In genomic region chr5:122845253-122846050, GRCh38 we compare ENCODE assay signal across 8 cellular contexts. TPM values are rescaled to one million over a fixed set of nuclear protein-coding genes. Genes with fewer than 3 reads are reported as not detected.
DNase-seq lines count a peak whose midpoint lies in the region; ATAC-seq and TF ChIP-seq lines count a peak whose summit lies in the region.

SNX24 (plus strand) TSS chr5:122845613; CDS start chr5:122845634, 21 bp downstream.

- DNase-seq in NCI-H524 (lab: John Stamatoyannopoulos, UW) (peak; percentile 45 to 58), NCI-H524 treated with DMSO at 0.1 percent for 48 hours (lab: John Stamatoyannopoulos, UW) (no peak), NCI-H2171 treated with DMSO at 0.1 percent for 48 hours (lab: John Stamatoyannopoulos, UW) (peak; percentile 65), choroid plexus epithelial cell (ENCODE audit: low read depth) (peak; percentile 74), kidney epithelial cell (ENCODE audit: low read depth) (no peak)
- peak; percentile 79 for DNase-seq in activated CD4-positive, CD25-positive, alpha-beta regulatory T cell treated with anti-CD3 and anti-CD28 coated beads, Interleukin-2, amount 50 U/mL, for 72 hours
- DNase-seq in stimulated activated CD4-positive, alpha-beta T cell treated with anti-CD3 and anti-CD28 coated beads, Interleukin-15, amount 100 ng/mL, for 1 hour (ENCODE audit: low read depth in 1 of 2, low spot score in 1 of 2) = peak; percentile 31 to 47

- H3K4me3 ChIP-seq in choroid plexus epithelial cell (ENCODE audit: low read depth, low read length) = peak within 1 kb of the TSS; percentile 77
- peak within 1 kb of the TSS; percentile 82 for H3K4me3 ChIP-seq in kidney epithelial cell (ENCODE audit: low read depth, low read length)

- ATAC-seq in HG02938 (IDR thresholded peaks at IDR 0.05; ENCODE audit: unreplicated experiment) = peak; percentile 74

- H3K36me3 ChIP-seq in kidney epithelial cell (ENCODE audit: control insufficient read depth, insufficient read depth, low read length) = no peaks in the 10 kb centered on the region

- no peak for TF ChIP-seq CTCF in choroid plexus epithelial cell (conservative IDR thresholded peaks at IDR 0.05; ENCODE audit: low read depth, low read length)
- TF ChIP-seq CTCF in kidney epithelial cell (IDR thresholded peaks at IDR 0.05; ENCODE audit: insufficient read depth, low read length, poor library complexity, severe bottlenecking) = no peak

- no peaks in the 10 kb centered on the region for H3K27me3 ChIP-seq in kidney epithelial cell (ENCODE audit: control insufficient read depth, insufficient read depth, low read length)

RNA-seq across cellular contexts. Expression of gene SNX24, which starts in this region (rescaled TPM):
- 53.1 and 57.0 TPM in 2 replicates for total RNA-seq in kidney epithelial cell

Comparison
In these comparisons a context has a peak if more than half of its experiments do, and no peak if none do; other contexts are left out.
1. DNase-seq: peak in NCI-H524 (2 of 2), NCI-H2171 treated with DMSO at 0.1 percent for 48 hours (single experiment), activated CD4-positive, CD25-positive, alpha-beta regulatory T cell treated with anti-CD3 and anti-CD28 coated beads, Interleukin-2, amount 50 U/mL, for 72 hours (single experiment), choroid plexus epithelial cell (single experiment) and stimulated activated CD4-positive, alpha-beta T cell treated with anti-CD3 and anti-CD28 coated beads, Interleukin-15, amount 100 ng/mL, for 1 hour (2 of 2); none in NCI-H524 treated with DMSO at 0.1 percent for 48 hours (single experiment) and kidney epithelial cell (single experiment).